ENCODE assay signal across 13 cellular contexts in the genomic region with DNA sequence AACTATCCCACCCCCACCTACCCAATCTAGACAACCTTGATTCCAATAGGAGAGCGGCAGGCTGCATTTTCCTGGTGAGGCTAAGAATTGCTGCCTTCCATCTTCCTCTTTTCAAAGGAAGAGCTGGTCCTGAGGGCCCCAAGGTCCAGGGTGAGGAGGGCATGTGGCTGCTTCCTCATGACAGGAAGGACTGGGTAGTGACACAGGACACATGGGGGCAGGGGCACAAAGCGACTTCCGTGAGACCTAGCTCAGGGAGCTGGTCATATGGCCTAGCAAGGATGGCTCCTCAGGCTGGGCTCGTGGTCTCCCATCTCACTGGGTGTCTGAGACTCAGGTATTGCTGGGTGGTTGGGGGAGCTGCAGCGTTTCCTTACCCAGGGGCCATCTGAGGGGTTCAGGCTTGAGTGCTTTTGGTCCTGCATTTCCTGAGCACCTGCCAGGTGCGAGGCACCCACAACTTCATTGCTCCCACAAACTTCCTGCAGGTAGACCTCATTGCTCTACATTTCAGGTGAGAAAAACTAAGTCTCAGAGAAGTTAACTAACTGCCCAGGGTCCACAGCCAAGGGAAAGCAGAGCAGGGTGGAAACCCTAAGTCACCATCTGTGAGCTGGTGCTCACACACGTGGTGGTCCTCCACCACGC.
DNase-seq lines count a peak whose midpoint lies in the region; ATAC-seq and TF ChIP-seq lines count a peak whose summit lies in the region.
"Had no signal": no experiment of that assay in that cellular context is flagged by ENCODE, and none has a peak within 500 bp of the region (broad histone marks: within the 10 kb centered on the region; RNA-seq: fewer than 3 reads in every experiment).

No MANE protein-coding gene starts in this region.

- H3K9me2 ChIP-seq in DOHH2 (replicated peaks; ENCODE audit: control insufficient read depth, low read length): no peaks in the 10 kb centered on the region

- no peaks in the 10 kb centered on the region for H3K9me3 ChIP-seq in BLaER1 treated with 17β-estradiol and CSF1 and Interleukin-3, amounts not matched to agents 10 nM and 100 nM (replicated peaks in 1 of 11)
- H3K9me3 ChIP-seq in DOHH2 (ENCODE audit: control insufficient read depth, insufficient read depth, low read length): no peaks in the 10 kb centered on the region
- no peaks in the 10 kb centered on the region for H3K9me3 ChIP-seq in left lung

- no peaks in the 10 kb centered on the region for H3F3A ChIP-seq in DOHH2 (ENCODE audit: control insufficient read depth, insufficient read depth)

- TF ChIP-seq CTCF in DOHH2 (IDR thresholded peaks at IDR 0.05; ENCODE audit: low read depth, low read length, poor library complexity, severe bottlenecking) (no peak), left lung (IDR thresholded peaks at IDR 0.05) (no peak)

- H3K9ac ChIP-seq in BLaER1 treated with 17β-estradiol and CSF1 and Interleukin-3, amounts not matched to agents 10 nM and 100 nM: peak overlapping the region in 4 of 11 experiments; percentile 22 to 61 (median 51); a peak in 5 of 22 replicates
- H3K9ac ChIP-seq: GM23248, KMS-11 had no signal

- peak overlapping the region; percentile 82 to 97 (median 90) for H3K4me2 ChIP-seq in BLaER1 treated with 17β-estradiol and CSF1 and Interleukin-3, amounts not matched to agents 10 nM and 100 nM
- peak overlapping the region; percentile 52 for H3K4me2 ChIP-seq in DOHH2 (ENCODE audit: low read length)
- H3K4me2 ChIP-seq: KMS-11 had no signal

- DNase-seq in SKM-1 treated with dmso at 0.1 percent for 144 hours (lab: John Stamatoyannopoulos, UW; ENCODE audit: unreplicated experiment) (peak; percentile 51), left lung (peak in 1 of 2 donors; percentile 80), D341Med (ENCODE audit: low spot score) (no peak), NCI-H2081 treated with DMSO at 0.1 percent for 48 hours (lab: John Stamatoyannopoulos, UW) (no peak)
- DNase-seq: cortex of kidney, GM23248, SW 1271 had no signal

- peaks cover 31 to 71% (median 50%) of the 10 kb centered on the region in 10 experiments for H3K4me1 ChIP-seq in BLaER1 treated with 17β-estradiol and CSF1 and Interleukin-3, amounts not matched to agents 10 nM and 100 nM
- H3K4me1 ChIP-seq in DOHH2 (ENCODE audit: control insufficient read depth, low read length) (peaks cover 43% of the 10 kb centered on the region), left lung (peaks cover 15 to 44% of the 10 kb centered on the region in 2 donors)

- H3K27me3 ChIP-seq in BLaER1 treated with 17β-estradiol and CSF1 and Interleukin-3, amounts not matched to agents 10 nM and 100 nM: peaks cover 0 to 25% (median 5%) of the 10 kb centered on the region in 11 experiments; a peak in 10 of 22 replicates
- H3K27me3 ChIP-seq in DOHH2 (ENCODE audit: control insufficient read depth, low read length) (no peaks in the 10 kb centered on the region), left lung (no peaks in the 10 kb centered on the region)

- H3K79me2 ChIP-seq in DOHH2 (ENCODE audit: control insufficient read depth, low read length): no peaks in the 10 kb centered on the region

- H3K4me3 ChIP-seq in BLaER1 treated with 17β-estradiol and CSF1 and Interleukin-3, amounts not matched to agents 10 nM and 100 nM: no peak overlapping the region
- H3K4me3 ChIP-seq in DOHH2 (ENCODE audit: low read length): peak overlapping the region; percentile 43; the same call in 1 of the 2 replicates
- no peak overlapping the region for H3K4me3 ChIP-seq in left lung
- H3K4me3 ChIP-seq: GM23248 had no signal

- ATAC-seq in left lung (peak; percentile 58), HG02981 (IDR thresholded peaks at IDR 0.05; ENCODE audit: unreplicated experiment) (no peak), GM21717 (IDR thresholded peaks at IDR 0.05; ENCODE audit: unreplicated experiment) (no peak)

- H3K36me3 ChIP-seq in BLaER1 treated with 17β-estradiol and CSF1 and Interleukin-3, amounts not matched to agents 10 nM and 100 nM: no peaks in the 10 kb centered on the region
- H3K36me3 ChIP-seq in DOHH2 (ENCODE audit: control insufficient read depth, low read length) (no peaks in the 10 kb centered on the region), left lung (no peaks in the 10 kb centered on the region)

- peak overlapping the region in 8 of 11 experiments; percentile 41 to 81 (median 72); a peak in 12 of 22 replicates for H3K27ac ChIP-seq in BLaER1 treated with 17β-estradiol and CSF1 and Interleukin-3, amounts not matched to agents 10 nM and 100 nM
- H3K27ac ChIP-seq in DOHH2 (ENCODE audit: low read depth, low read length) (no peak overlapping the region), left lung (no peak overlapping the region)
- H3K27ac ChIP-seq: C4-2B, GM23248, KMS-11 had no signal

- H4K20me1 ChIP-seq in BLaER1 treated with 17β-estradiol and CSF1 and Interleukin-3, amounts not matched to agents 10 nM and 100 nM: peaks cover 0 to 14% (median 0%) of the 10 kb centered on the region in 11 experiments; a peak in 6 of 22 replicates
- H4K20me1 ChIP-seq in DOHH2 (ENCODE audit: control insufficient read depth, insufficient read depth, low read depth, low read length): no peaks in the 10 kb centered on the region

- intact Hi-C loops in left lung (cut with DNase I): no loop called here

Comparison
In these comparisons a context has a peak if more than half of its experiments do, and no peak if none do; other contexts are left out.
1. H3K27ac ChIP-seq: peak in BLaER1 treated with 17β-estradiol and CSF1 and Interleukin-3, amounts not matched to agents 10 nM and 100 nM (8 of 11); none in DOHH2 (single experiment) and left lung (0 of 2).